ENCODE assay signal across 8 cellular contexts in genomic region chr2:72826156-72826477, GRCh38. TPM values are rescaled to one million over a fixed set of nuclear protein-coding genes. Genes with fewer than 3 reads are reported as not detected.
DNase-seq lines count a peak whose midpoint lies in the region; ATAC-seq, FAIRE-seq and TF ChIP-seq lines count a peak whose summit lies in the region.

No MANE protein-coding gene starts in this region.

- CTCF ChIA-PET in CD4-positive, alpha-beta memory T cell (lab: Charles Lee; ENCODE audit: partially characterized antibody) = interaction anchor here (1.7 kb wide), 1 partner anchor 9 kb away, joined by 4 read pairs; no protein-coding TSS in a partner anchor
- CTCF ChIA-PET in Panc1 (lab: Charles Lee) = no interaction called here

- no peaks in the 10 kb centered on the region for H3K36me3 ChIP-seq in CD4-positive, alpha-beta memory T cell (ENCODE audit: insufficient read depth, low read length)
- H3K36me3 ChIP-seq in Panc1 (ENCODE audit: control insufficient read depth, insufficient read depth, low read length) (no peaks in the 10 kb centered on the region; the same call in 1 of the 2 replicates), parathyroid adenoma (ENCODE audit: control insufficient read depth, insufficient read depth, low read length) (no peaks in the 10 kb centered on the region)

- FAIRE-seq in GM19239 (lab: Jason Lieb, UNC) = no peak

- intact Hi-C loops in CD4-positive, alpha-beta memory T cell (cut with micrococcal nuclease) = loop anchor here (2.0 kb wide), 1 partner anchor 245 kb away; the partner anchor contains the start of gene SFXN5
- intact Hi-C loops in Panc1 (cut with micrococcal nuclease; ENCODE audit: unreplicated experiment) = no loop called here

- no peaks in the 10 kb centered on the region for H3K9me3 ChIP-seq in CD4-positive, alpha-beta memory T cell (ENCODE audit: control insufficient read depth in 1 of 2, low read length in 2 of 2)
- H3K9me3 ChIP-seq in Panc1 (ENCODE audit: control insufficient read depth, insufficient read depth, low read depth, low read length) = no peaks in the 10 kb centered on the region
- no peaks in the 10 kb centered on the region for H3K9me3 ChIP-seq in parathyroid adenoma (ENCODE audit: control insufficient read depth, low read length)

- DNase-seq in CD4-positive, alpha-beta memory T cell = no peak
- DNase-seq in Panc1 (ENCODE audit: low read depth, low spot score) = no peak
- no peak for DNase-seq in endothelial cell (ENCODE audit: low spot score)
- DNase-seq in NCI-H748 (lab: John Stamatoyannopoulos, UW; ENCODE audit: unreplicated experiment) = no peak
- DNase-seq in NCI-H748 treated with DMSO at 0.1 percent for 48 hours (lab: John Stamatoyannopoulos, UW) = no peak
- DNase-seq in GM19239 (ENCODE audit: insufficient read length, low spot score) = no peak
- no peak for DNase-seq in COLO829 (ENCODE audit: low spot score)

- H3K4me2 ChIP-seq in parathyroid adenoma (ENCODE audit: low read length) = no peak overlapping the region

- POLR2A ChIA-PET in CD4-positive, alpha-beta memory T cell (lab: Charles Lee; ENCODE audit: partially characterized antibody) = no interaction called here
- POLR2A ChIA-PET in Panc1 (lab: Charles Lee) = no interaction called here

- H3K9me3 Mint-ChIP-seq in CD4-positive, alpha-beta memory T cell = no peaks in the 10 kb centered on the region
- no peaks in the 10 kb centered on the region for H3K9me3 Mint-ChIP-seq in endothelial cell (ENCODE audit: unreplicated experiment)

- TF ChIP-seq CTCF in Panc1 (IDR thresholded peaks at IDR 0.05) (no peak), endothelial cell (IDR thresholded peaks at IDR 0.05; ENCODE audit: unreplicated experiment) (no peak), parathyroid adenoma (IDR thresholded peaks at IDR 0.05) (no peak)

- H2AFZ ChIP-seq in parathyroid adenoma = peak overlapping the region; percentile 92

- no TSS peak for BruUV-seq in Panc1 (replicated peaks; lab: Mats Ljungman, UMichigan)

- peaks cover 0 to 5% of the 10 kb centered on the region in 2 donors for H3K27me3 Mint-ChIP-seq in CD4-positive, alpha-beta memory T cell
- peaks cover 13% of the 10 kb centered on the region for H3K27me3 Mint-ChIP-seq in endothelial cell (ENCODE audit: unreplicated experiment)

- peaks cover 19% of the 10 kb centered on the region for H3K79me2 ChIP-seq in parathyroid adenoma

- H3K27ac ChIP-seq in CD4-positive, alpha-beta memory T cell (ENCODE audit: low read depth, low read length) = peak overlapping the region; percentile 56
- H3K27ac ChIP-seq in Panc1 (ENCODE audit: low read length) (no peak overlapping the region; the same call in 1 of the 2 replicates), parathyroid adenoma (peak overlapping the region; percentile 75)

- in situ Hi-C loops in Panc1 (cut with HindIII; ENCODE audit: low pct_unique_long_range_greater_than_20kb, low sequenced_read_pairs) = no loop called here

- H3K4me1 Mint-ChIP-seq in CD4-positive, alpha-beta memory T cell = peaks cover 26 to 38% (median 30%) of the 10 kb centered on the region in 4 donors
- H3K4me1 Mint-ChIP-seq in endothelial cell (ENCODE audit: unreplicated experiment) = peaks cover 22% of the 10 kb centered on the region

- H3K4me3 Mint-ChIP-seq in CD4-positive, alpha-beta memory T cell = peak overlapping the region; percentile 89 to 99 (median 96)
- H3K4me3 Mint-ChIP-seq in endothelial cell (ENCODE audit: unreplicated experiment) = peak overlapping the region; percentile 96

- H3K4me3 ChIP-seq in CD4-positive, alpha-beta memory T cell (ENCODE audit: low read length in 2 of 2) = peak overlapping the region; percentile 66 to 75
- H3K4me3 ChIP-seq in Panc1 (ENCODE audit: low read depth in 2 of 2, low read length in 2 of 2) (peak overlapping the region; percentile 69 to 85), parathyroid adenoma (ENCODE audit: low read depth, low read length) (peak overlapping the region; percentile 84)

- H3K27me3 ChIP-seq in CD4-positive, alpha-beta memory T cell (ENCODE audit: insufficient read depth, low read length) = no peaks in the 10 kb centered on the region
- H3K27me3 ChIP-seq in Panc1 (ENCODE audit: control insufficient read depth, insufficient read depth, low read length) (no peaks in the 10 kb centered on the region), parathyroid adenoma (ENCODE audit: control insufficient read depth, insufficient read depth, low read length) (no peaks in the 10 kb centered on the region)

- H3K36me3 Mint-ChIP-seq in CD4-positive, alpha-beta memory T cell = peaks cover 0 to 4% of the 10 kb centered on the region in 2 donors
- no peaks in the 10 kb centered on the region for H3K36me3 Mint-ChIP-seq in endothelial cell (ENCODE audit: low read depth, unreplicated experiment)

- H3K4me1 ChIP-seq in CD4-positive, alpha-beta memory T cell (ENCODE audit: insufficient read depth, low read length) = peaks cover 23% of the 10 kb centered on the region
- H3K4me1 ChIP-seq in Panc1 (ENCODE audit: control insufficient read depth, insufficient read depth, low read length) (peaks cover 9% of the 10 kb centered on the region), parathyroid adenoma (peaks cover 3% of the 10 kb centered on the region)

- peak overlapping the region; percentile 22 to 97 (median 96) for H3K27ac Mint-ChIP-seq in CD4-positive, alpha-beta memory T cell
- peak overlapping the region; percentile 86 for H3K27ac Mint-ChIP-seq in endothelial cell (ENCODE audit: unreplicated experiment)

- H3K9ac ChIP-seq in parathyroid adenoma = no peak overlapping the region

- no peak for ATAC-seq in Panc1

RNA-seq across cellular contexts. Expression of gene EXOC6B, which starts 0.3 kb away (rescaled TPM):
- 10 to 100 TPM; 17.5 to 19.8 TPM for total RNA-seq in CD4-positive, alpha-beta memory T cell
- polyA plus RNA-seq in CD4-positive, alpha-beta memory T cell = 1 to 10 TPM; 1.3 to 3.9 TPM
- 23.2 TPM for total RNA-seq in Panc1 (2021; ENCODE audit: unreplicated experiment)
- polyA plus RNA-seq in Panc1 (2012; ENCODE audit: insufficient read length) = 12.4 TPM
- total RNA-seq in endothelial cell (ENCODE audit: unreplicated experiment) = 45.6 TPM
